In genomic region chr14:100891501-100892445, GRCh38 we compare ENCODE assay signal across 1 cellular context.
TF ChIP-seq lines count a peak whose summit lies in the region.

No MANE protein-coding gene starts in this region.

TF ChIP-seq in HepG2, 621 proteins besides CTCF, POLR2A, EP300 and RAD21 (continued from another document):
- TF ChIP-seq ZXDC (CRISPR knock-in tag; IDR thresholded peaks at IDR 0.05) (no peak), PATZ1 (CRISPR knock-in tag; IDR thresholded peaks at IDR 0.05) (no peak), ZNF251 (CRISPR knock-in tag; IDR thresholded peaks at IDR 0.05) (no peak), RORA (CRISPR knock-in tag; IDR thresholded peaks at IDR 0.05) (no peak), ZBTB49 (CRISPR knock-in tag; IDR thresholded peaks at IDR 0.05; ENCODE audit: borderline replicate concordance) (no peak), ZNF674 (CRISPR knock-in tag; IDR thresholded peaks at IDR 0.05; ENCODE audit: low read depth) (no peak), SRSF1 (optimal IDR thresholded peaks at IDR 0.05; ENCODE audit: low read depth, low read length) (no peak), ZNF709 (CRISPR knock-in tag; IDR thresholded peaks at IDR 0.05) (no peak), PAX8 (CRISPR knock-in tag; IDR thresholded peaks at IDR 0.05; ENCODE audit: borderline replicate concordance) (no peak), ELK4 (CRISPR knock-in tag; IDR thresholded peaks at IDR 0.05; ENCODE audit: borderline replicate concordance) (no peak)
